In the genomic region with DNA sequence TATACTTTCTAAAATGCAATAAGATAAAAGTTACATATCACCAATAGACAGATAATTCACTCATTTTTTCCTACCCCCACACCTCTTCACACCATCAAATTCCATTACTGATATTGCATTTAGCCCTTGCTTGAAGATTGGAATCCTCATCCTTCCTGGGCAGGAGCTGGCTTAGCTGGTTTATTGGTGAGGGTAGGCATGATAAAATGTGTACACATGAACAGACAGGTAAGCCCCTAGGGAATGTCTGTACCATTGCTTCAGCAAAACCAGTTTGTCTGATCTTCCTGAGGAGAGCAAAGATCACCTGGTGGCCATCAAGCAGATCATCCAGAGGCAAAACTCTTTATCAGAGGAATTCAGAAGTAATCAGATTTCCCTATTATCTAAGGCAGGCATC, we compare ENCODE assay signal across 23 cellular contexts. TPM values are rescaled to one million over a fixed set of nuclear protein-coding genes. Genes with fewer than 3 reads are reported as not detected.
"Had no signal": no experiment of that assay in that cellular context is flagged by ENCODE, and none has a peak within 500 bp of the region (broad histone marks: within the 10 kb centered on the region; RNA-seq: fewer than 3 reads in every experiment).

No MANE protein-coding gene starts in this region.

- H3K27me3 Mint-ChIP-seq: memory B cell had no signal

- DNase-seq: activated CD4-positive, alpha-beta T cell treated with anti-CD3 and anti-CD28 coated beads, Interleukin-2, amount 10 ng/mL, durations not matched to agents 24 days and 14 days; activated CD4-positive, CD25-positive, alpha-beta regulatory T cell; activated CD8-positive, alpha-beta memory T cell treated with anti-CD3 and anti-CD28 coated beads, Interleukin-2, amount 50 U/mL, for 4 hours; activated CD8-positive, alpha-beta T cell treated with anti-CD3 and anti-CD28 coated beads, Interleukin-2, amount 10 ng/mL, durations not matched to agents 7 days and 5 days; activated effector memory CD4-positive, alpha-beta T cell treated with anti-CD3 and anti-CD28 coated beads, Interleukin-2, amount 50 U/mL, for 16 hours; activated T-cell treated with anti-CD3 and anti-CD28 coated beads, Interleukin-2, amount 50 U/mL, for 48 hours; central memory CD4-positive, alpha-beta T cell; colonic mucosa; gastrocnemius medialis; heart right ventricle; left ventricle myocardium inferior; natural killer cell; posterior cingulate gyrus; retina; stimulated activated CD4-positive, alpha-beta T cell treated with anti-CD3 and anti-CD28 coated beads, Interleukin-2, amount 100 ng/mL, for 48 hours; T-helper 2 cell; thyroid gland had no signal

- H3K36me3 ChIP-seq: colonic mucosa, gastrocnemius medialis, heart right ventricle, left ventricle myocardium inferior, thyroid gland, vagina had no signal

- H3K36me3 Mint-ChIP-seq: memory B cell; stimulated activated memory B cell treated with anti-CD40 and anti-IgM and Interleukin-4, amounts not matched to agents 10 μg/mL and 1 μg/mL and 100 μg/mL, for 72 hours had no signal

- H3K27ac Mint-ChIP-seq: activated CD4-positive, alpha-beta T cell treated with anti-CD3 and anti-CD28 coated beads, Interleukin-2, amount 10 ng/mL, durations not matched to agents 24 days and 14 days; activated CD8-positive, alpha-beta T cell treated with anti-CD3 and anti-CD28 coated beads, Interleukin-2, amount 10 ng/mL, durations not matched to agents 7 days and 5 days; activated naive CD4-positive, alpha-beta T cell treated with anti-CD3 and anti-CD28 coated beads, Interleukin-2, amount 50 U/mL, for 72 hours; memory B cell; natural killer cell; stimulated activated memory B cell treated with anti-CD40 and anti-IgM and Interleukin-4, amounts not matched to agents 10 μg/mL and 1 μg/mL and 100 μg/mL, for 72 hours had no signal

- ATAC-seq: activated CD8-positive, alpha-beta T cell treated with anti-CD3 and anti-CD28 coated beads, Interleukin-2, amount 10 ng/mL, durations not matched to agents 7 days and 5 days; activated naive CD4-positive, alpha-beta T cell treated with anti-CD3 and anti-CD28 coated beads, Interleukin-2, amount 50 U/mL, for 72 hours; gastrocnemius medialis; heart right ventricle; natural killer cell; stimulated activated memory B cell treated with anti-CD40 and anti-IgM and Interleukin-4, amounts not matched to agents 10 μg/mL and 1 μg/mL and 100 μg/mL, for 72 hours had no signal

- H3K4me3 Mint-ChIP-seq: activated CD4-positive, alpha-beta T cell treated with anti-CD3 and anti-CD28 coated beads, Interleukin-2, amount 10 ng/mL, durations not matched to agents 24 days and 14 days; activated CD8-positive, alpha-beta T cell treated with anti-CD3 and anti-CD28 coated beads, Interleukin-2, amount 10 ng/mL, durations not matched to agents 7 days and 5 days; memory B cell; natural killer cell; stimulated activated memory B cell treated with anti-CD40 and anti-IgM and Interleukin-4, amounts not matched to agents 10 μg/mL and 1 μg/mL and 100 μg/mL, for 72 hours had no signal

- H3K4me1 Mint-ChIP-seq: activated CD4-positive, alpha-beta T cell treated with anti-CD3 and anti-CD28 coated beads, Interleukin-2, amount 10 ng/mL, durations not matched to agents 24 days and 14 days; memory B cell; natural killer cell; stimulated activated memory B cell treated with anti-CD40 and anti-IgM and Interleukin-4, amounts not matched to agents 10 μg/mL and 1 μg/mL and 100 μg/mL, for 72 hours had no signal

- H3K4me1 ChIP-seq: colonic mucosa, gastrocnemius medialis, left ventricle myocardium inferior, thyroid gland, vagina had no signal

- H3K9me3 ChIP-seq: colonic mucosa, gastrocnemius medialis, heart right ventricle, left ventricle myocardium inferior, thyroid gland, vagina had no signal

- H3K9me3 Mint-ChIP-seq: natural killer cell had no signal

- H3K4me3 ChIP-seq: colonic mucosa, gastrocnemius medialis, heart right ventricle, left ventricle myocardium inferior, thyroid gland, vagina had no signal

- H3K27me3 ChIP-seq: colonic mucosa, gastrocnemius medialis, thyroid gland, vagina had no signal

RNA-seq across cellular contexts. Expression of a gene that starts 6.8 kb away (rescaled TPM):
- total RNA-seq: activated CD4-positive, alpha-beta T cell treated with anti-CD3 and anti-CD28 coated beads, Interleukin-2, amount 10 ng/mL, durations not matched to agents 24 days and 14 days; activated CD8-positive, alpha-beta T cell treated with anti-CD3 and anti-CD28 coated beads, Interleukin-2, amount 10 ng/mL, durations not matched to agents 7 days and 5 days; activated naive CD4-positive, alpha-beta T cell treated with anti-CD3 and anti-CD28 coated beads, Interleukin-2, amount 50 U/mL, for 72 hours; colonic mucosa; endothelial cell of umbilical vein; fibroblast of lung; heart right ventricle; left ventricle myocardium inferior; natural killer cell; thyroid gland; vagina had no signal

RNA-seq across cellular contexts. Expression of a gene that starts 16.3 kb away (rescaled TPM):
- total RNA-seq: activated CD8-positive, alpha-beta T cell treated with anti-CD3 and anti-CD28 coated beads, Interleukin-2, amount 10 ng/mL, durations not matched to agents 7 days and 5 days had no signal
